Comparison of ENCODE assay signal across 16 cellular contexts in the genomic region with DNA sequence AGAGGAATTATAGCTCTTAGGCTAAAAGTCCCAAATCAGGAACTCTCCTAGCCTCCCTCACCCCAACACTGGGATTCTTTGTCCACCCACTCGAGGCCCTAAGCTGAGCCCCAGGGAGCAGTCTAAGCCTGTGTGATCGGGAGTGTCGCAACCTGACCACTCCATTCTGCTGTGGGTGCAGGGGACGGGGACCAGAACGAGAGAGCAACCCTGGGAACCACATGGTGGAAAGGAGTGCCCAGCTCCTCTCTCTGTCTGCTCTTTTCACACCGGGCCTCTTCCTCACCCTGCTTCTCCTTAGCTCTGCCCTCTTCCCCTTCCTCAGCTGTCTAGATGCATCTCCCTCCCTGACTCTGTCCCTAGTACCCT. TPM values are rescaled to one million over a fixed set of nuclear protein-coding genes. Genes with fewer than 3 reads are reported as not detected.
DNase-seq lines count a peak whose midpoint lies in the region; ATAC-seq, FAIRE-seq and TF ChIP-seq lines count a peak whose summit lies in the region.
"Had no signal": no experiment of that assay in that cellular context is flagged by ENCODE, and none has a peak within 500 bp of the region (broad histone marks: within the 10 kb centered on the region; RNA-seq: fewer than 3 reads in every experiment).

No MANE protein-coding gene starts in this region.

- no peak for TF ChIP-seq RAD21 in HepG2 (CRISPR knock-in tag; IDR thresholded peaks at IDR 0.05)

- TF ChIP-seq CTCF in HepG2 (CRISPR knock-in tag; IDR thresholded peaks at IDR 0.05) (no peak), right lobe of liver (IDR thresholded peaks at IDR 0.05) (no peak), OCI-LY3 (IDR thresholded peaks at IDR 0.05; ENCODE audit: low read depth, low read length) (no peak), left lung (IDR thresholded peaks at IDR 0.05) (no peak), ovary (IDR thresholded peaks at IDR 0.05) (no peak), GM20000 (IDR thresholded peaks at IDR 0.05; ENCODE audit: extremely low read depth, missing control alignments) (no peak)

- CTCF ChIA-PET in HepG2 (lab: Yijun Ruan, JAX; ENCODE audit: low intra/inter-chr PET ratio, low total read pairs), result interaction anchor here (1.2 kb wide), 1 partner anchor 37 kb away, joined by 7 read pairs; no protein-coding TSS in a partner anchor

- H3K9me3 ChIP-seq in HepG2 (ENCODE audit: low read length) (no peaks in the 10 kb centered on the region), right lobe of liver (no peaks in the 10 kb centered on the region), OCI-LY3 (ENCODE audit: insufficient read depth, low read length) (no peaks in the 10 kb centered on the region), left lung (no peaks in the 10 kb centered on the region), ovary (no peaks in the 10 kb centered on the region)
- H3K9me3 ChIP-seq: ascending aorta, esophagus muscularis mucosa, gastroesophageal sphincter, prostate gland had no signal

- FAIRE-seq in HepG2 (lab: Jason Lieb, UNC), result no peak
- FAIRE-seq: small intestine had no signal

- peak; percentile 36 for ATAC-seq in HepG2
- no peak for ATAC-seq in right lobe of liver
- ATAC-seq in left lung, result peak; percentile 34
- ATAC-seq in HG03469 (IDR thresholded peaks at IDR 0.05; ENCODE audit: unreplicated experiment), result no peak
- ATAC-seq in GM19023 (IDR thresholded peaks at IDR 0.05; ENCODE audit: unreplicated experiment), result no peak

- H3K27me3 ChIP-seq in HepG2 (ENCODE audit: control insufficient read depth in 1 of 2, insufficient read depth in 2 of 2, low read length in 2 of 2) (peaks cover 1 to 5% of the 10 kb centered on the region in 2 experiments; a peak in 2 of 5 replicates), right lobe of liver (no peaks in the 10 kb centered on the region), OCI-LY3 (ENCODE audit: low read depth, low read length) (no peaks in the 10 kb centered on the region), left lung (no peaks in the 10 kb centered on the region), ovary (no peaks in the 10 kb centered on the region)
- H3K27me3 ChIP-seq: ascending aorta had no signal

- H3K4me2 ChIP-seq in HepG2 (ENCODE audit: low read depth, low read length) (peak overlapping the region; percentile 52; the same call in 1 of the 2 replicates), OCI-LY3 (ENCODE audit: low read length) (no peak overlapping the region)

- H3K36me3 ChIP-seq in HepG2 (replicated peaks in 1 of 2; ENCODE audit: control insufficient read depth in 1 of 2, insufficient read depth in 2 of 2, low read length in 2 of 2), result no peaks in the 10 kb centered on the region
- H3K36me3 ChIP-seq in right lobe of liver, result no peaks in the 10 kb centered on the region
- no peaks in the 10 kb centered on the region for H3K36me3 ChIP-seq in OCI-LY3 (replicated peaks; ENCODE audit: low read depth, low read length)
- H3K36me3 ChIP-seq in left lung, result no peaks in the 10 kb centered on the region
- no peaks in the 10 kb centered on the region for H3K36me3 ChIP-seq in ovary
- H3K36me3 ChIP-seq: ascending aorta, esophagus muscularis mucosa, gastroesophageal sphincter, prostate gland had no signal

- H4K20me1 ChIP-seq in HepG2 (ENCODE audit: insufficient read depth, low read length) (no peaks in the 10 kb centered on the region), OCI-LY3 (ENCODE audit: insufficient read depth, low read length) (no peaks in the 10 kb centered on the region)

- DNase-seq in HepG2 (ENCODE audit: low spot score) (no peak), right lobe of liver (no peak), left lung (no peak), ovary (no peak), GM20000 (ENCODE audit: low spot score) (no peak)

- intact Hi-C loops in HepG2 (cut with micrococcal nuclease; ENCODE audit: unreplicated experiment), result loop anchor here (5.0 kb wide), 1 partner anchor 915 kb away; no protein-coding TSS in a partner anchor
- intact Hi-C loops in right lobe of liver (cut with DNase I), result no loop called here
- intact Hi-C loops in left lung (cut with DNase I), result no loop called here
- intact Hi-C loops in ovary (cut with DNase I), result no loop called here

- H3K4me1 ChIP-seq in HepG2 (ENCODE audit: insufficient read depth, low read length) (peaks cover 41% of the 10 kb centered on the region), right lobe of liver (no peaks in the 10 kb centered on the region), OCI-LY3 (ENCODE audit: low read length) (no peaks in the 10 kb centered on the region), left lung (peaks cover 0 to 18% of the 10 kb centered on the region in 2 donors), ovary (ENCODE audit: insufficient read depth) (no peaks in the 10 kb centered on the region)
- H3K4me1 ChIP-seq: ascending aorta, esophagus muscularis mucosa, gastroesophageal sphincter, prostate gland had no signal

- H3K27ac ChIP-seq in HepG2 (ENCODE audit: extremely low read length, insufficient read depth, low read length), result no peak overlapping the region
- H3K27ac ChIP-seq in right lobe of liver, result no peak overlapping the region
- H3K27ac ChIP-seq in OCI-LY3 (ENCODE audit: low read length), result no peak overlapping the region
- H3K27ac ChIP-seq in left lung, result no peak overlapping the region
- no peak overlapping the region for H3K27ac ChIP-seq in ovary
- H3K27ac ChIP-seq: ascending aorta, esophagus muscularis mucosa, gastroesophageal sphincter, prostate gland had no signal

- in situ Hi-C loops in HepG2 (cut with HindIII; ENCODE audit: extremely low pct_ligation_motif_present, low pct_unique_long_range_greater_than_20kb), result no loop called here

- H3K9ac ChIP-seq in HepG2 (ENCODE audit: insufficient read depth, low read depth, low read length), result peak overlapping the region; percentile 13; the same call in 1 of the 2 replicates
- H3K9ac ChIP-seq in OCI-LY3 (ENCODE audit: low read length), result no peak overlapping the region

- WGBS in HepG2 (ENCODE audit: low lambda C conversion rate), result 3% methylated on average over 5 of the region's 6 CpGs
- 32% methylated on average over 4 of the region's 6 CpGs for WGBS in right lobe of liver (ENCODE audit: insufficient coverage, low coverage, low lambda C conversion rate, missing lambda C conversion rate)
- 53 to 65% (median 56%) methylated on average over 6 of the region's 6 CpGs for WGBS in ovary, 3 donors

- no peak for TF ChIP-seq POLR2A in HepG2 (IDR thresholded peaks at IDR 0.05; ENCODE audit: insufficient read depth in 1 of 2, low read depth in 2 of 2, low read length in 2 of 2)
- TF ChIP-seq POLR2A in right lobe of liver (IDR thresholded peaks at IDR 0.05), result no peak
- no peak for TF ChIP-seq POLR2A in ovary (IDR thresholded peaks at IDR 0.05)

- BruUV-seq in HepG2 (replicated peaks; lab: Mats Ljungman, UMichigan), result no TSS peak

- TF ChIP-seq EP300 in HepG2 (IDR thresholded peaks at IDR 0.05; ENCODE audit: low read depth in 2 of 2, low read length in 2 of 2) (no peak), HepG2 (CRISPR knock-in tag; IDR thresholded peaks at IDR 0.05; ENCODE audit: borderline replicate concordance) (no peak), ovary (IDR thresholded peaks at IDR 0.05) (no peak)

- POLR2A ChIA-PET in HepG2 (lab: Yijun Ruan, JAX), result interaction anchor here (0.6 to 1.6 kb wide), 4 partner anchors 9 to 53 kb away, joined by 3 to 4 read pairs (median 3); partner anchors contain the start of gene MRPS15

- no peak overlapping the region for H2AFZ ChIP-seq in HepG2 (ENCODE audit: low read length)
- H2AFZ ChIP-seq in OCI-LY3 (ENCODE audit: low read depth, low read length), result peak overlapping the region; percentile 1; the same call in 1 of the 2 replicates

- H3K4me3 ChIP-seq in HepG2 (replicated peaks in 1 of 3; ENCODE audit: insufficient read depth in 1 of 3, low read depth in 2 of 3, low read length in 3 of 3) (peak overlapping the region in 1 of 3 experiments; percentile 23; a peak in 1 of 6 replicates), right lobe of liver (no peak overlapping the region), OCI-LY3 (ENCODE audit: low read length) (no peak overlapping the region), left lung (no peak overlapping the region), ovary (no peak overlapping the region)
- H3K4me3 ChIP-seq: ascending aorta, esophagus muscularis mucosa, gastroesophageal sphincter, prostate gland had no signal

- H3K79me2 ChIP-seq in HepG2 (ENCODE audit: insufficient read depth, low read length) (no peaks in the 10 kb centered on the region), OCI-LY3 (ENCODE audit: low read length) (no peaks in the 10 kb centered on the region)

RNA-seq across cellular contexts. Expression of gene CSF3R, which starts 34.3 kb away (rescaled TPM):
- total RNA-seq in HepG2 (2016; rRNA removed; fragmentation: Illumina TruSeq; extraction: Trizol) (3.5 and 11.9 TPM in 2 replicates), right lobe of liver (10 to 100 TPM in 3 of 6 experiments, 1 to 10 TPM in 3; 4.1 to 14.0 (median 9.5) TPM), left lung (100 to 1,000 TPM in 1 of 2 donors, 10 to 100 TPM in 1; 63.8 to 334 TPM), ovary (1 to 10 TPM; 2.2 to 5.7 (median 4.8) TPM)
- total RNA-seq in HepG2 (2016; cell fraction: cytosol; rRNA removed; fragmentation: Illumina TruSeq; extraction: Trizol; ENCODE audit: low read depth), result 2.8 and 3.1 TPM in 2 replicates
- total RNA-seq in HepG2 (2016; cell fraction: insoluble cytoplasmic fraction; rRNA removed; fragmentation: Illumina TruSeq; extraction: Trizol), result 3.2 and 11.8 TPM in 2 replicates
- total RNA-seq in HepG2 (2016; cell fraction: membrane; rRNA removed; fragmentation: Illumina TruSeq; extraction: Trizol), result 5.6 and 6.3 TPM in 2 replicates
- 17.4 and 18.5 TPM in 2 replicates for total RNA-seq in HepG2 (2016; cell fraction: nucleus; rRNA removed; fragmentation: Illumina TruSeq; extraction: Trizol)
- polyA plus RNA-seq in HepG2 (2011; rRNA removed) (28.8 and 45.4 TPM in 2 replicates), ovary (1 to 10 TPM; 1.9 to 4.3 TPM)
- polyA plus RNA-seq in HepG2 (2011; cell fraction: cytosol; rRNA removed), result 14.7 and 16.4 TPM in 2 replicates
- polyA plus RNA-seq in HepG2 (2011; cell fraction: nucleus; rRNA removed), result 91.0 and 108 TPM in 2 replicates
- 30.0 and 40.7 TPM in 2 replicates for polyA plus RNA-seq in HepG2 (2012)
- polyA plus RNA-seq in HepG2 (2016; cell fraction: cytosol; fragmentation: Illumina TruSeq; extraction: Trizol; ENCODE audit: low read depth), result 2.0 and 2.5 TPM in 2 replicates
- 5.0 and 5.6 TPM in 2 replicates for polyA plus RNA-seq in HepG2 (2016; cell fraction: insoluble cytoplasmic fraction; fragmentation: Illumina TruSeq; extraction: Trizol; ENCODE audit: low read depth)
- polyA plus RNA-seq in HepG2 (2016; cell fraction: membrane; fragmentation: Illumina TruSeq; extraction: Trizol; ENCODE audit: low read depth), result 5.1 and 5.2 TPM in 2 replicates
- polyA plus RNA-seq in HepG2 (2016; cell fraction: nucleus; fragmentation: Illumina TruSeq; extraction: Trizol; ENCODE audit: insufficient read depth, low read depth), result 40.8 and 46.3 TPM in 2 replicates
- 1.5 and 20.2 TPM in 2 replicates for polyA minus RNA-seq in HepG2 (2011; rRNA and poly(A)+ RNA removed; ENCODE audit: low replicate concordance)
- polyA minus RNA-seq in HepG2 (2011; cell fraction: cytosol; rRNA and poly(A)+ RNA removed), result 6.9 and 10.3 TPM in 2 replicates
- polyA minus RNA-seq in HepG2 (2011; cell fraction: nucleus; rRNA and poly(A)+ RNA removed), result 28.3 and 40.9 TPM in 2 replicates
- total RNA-seq: activated T-cell treated with anti-CD3 and anti-CD28 coated beads, Interleukin-2, amount 50 U/mL, for 4 hours; kidney epithelial cell; SK-MEL-5 had no signal

RNA-seq across cellular contexts. Expression of gene MRPS15, which starts 52.8 kb away (rescaled TPM):
- 113 and 137 TPM in 2 replicates for total RNA-seq in HepG2 (2016; rRNA removed; fragmentation: Illumina TruSeq; extraction: Trizol)
- 206 and 254 TPM in 2 replicates for total RNA-seq in HepG2 (2016; cell fraction: cytosol; rRNA removed; fragmentation: Illumina TruSeq; extraction: Trizol; ENCODE audit: low read depth)
- 122 and 135 TPM in 2 replicates for total RNA-seq in HepG2 (2016; cell fraction: insoluble cytoplasmic fraction; rRNA removed; fragmentation: Illumina TruSeq; extraction: Trizol)
- total RNA-seq in HepG2 (2016; cell fraction: membrane; rRNA removed; fragmentation: Illumina TruSeq; extraction: Trizol), result 170 and 207 TPM in 2 replicates
- total RNA-seq in HepG2 (2016; cell fraction: nucleus; rRNA removed; fragmentation: Illumina TruSeq; extraction: Trizol), result 55.2 and 55.8 TPM in 2 replicates
- polyA plus RNA-seq in HepG2 (2011; rRNA removed), result 53.3 and 59.0 TPM in 2 replicates
- 63.3 and 64.9 TPM in 2 replicates for polyA plus RNA-seq in HepG2 (2011; cell fraction: cytosol; rRNA removed)
- 32.6 and 45.2 TPM in 2 replicates for polyA plus RNA-seq in HepG2 (2011; cell fraction: nucleus; rRNA removed)
- polyA plus RNA-seq in HepG2 (2012), result 46.7 and 60.7 TPM in 2 replicates
- 258 and 349 TPM in 2 replicates for polyA plus RNA-seq in HepG2 (2016; cell fraction: cytosol; fragmentation: Illumina TruSeq; extraction: Trizol; ENCODE audit: low read depth)
- polyA plus RNA-seq in HepG2 (2016; cell fraction: insoluble cytoplasmic fraction; fragmentation: Illumina TruSeq; extraction: Trizol; ENCODE audit: low read depth), result 167 TPM in 2 replicates
- polyA plus RNA-seq in HepG2 (2016; cell fraction: membrane; fragmentation: Illumina TruSeq; extraction: Trizol; ENCODE audit: low read depth), result 198 and 246 TPM in 2 replicates
- 109 and 110 TPM in 2 replicates for polyA plus RNA-seq in HepG2 (2016; cell fraction: nucleus; fragmentation: Illumina TruSeq; extraction: Trizol; ENCODE audit: insufficient read depth, low read depth)
- polyA minus RNA-seq in HepG2 (2011; rRNA and poly(A)+ RNA removed; ENCODE audit: low replicate concordance), result 12.8 and 22.8 TPM in 2 replicates
- polyA minus RNA-seq in HepG2 (2011; cell fraction: cytosol; rRNA and poly(A)+ RNA removed), result 16.6 and 17.9 TPM in 2 replicates
- polyA minus RNA-seq in HepG2 (2011; cell fraction: nucleus; rRNA and poly(A)+ RNA removed), result 21.8 and 27.1 TPM in 2 replicates
- 10 to 100 TPM; 44.9 to 63.6 (median 55.1) TPM for total RNA-seq in right lobe of liver
- 10 to 100 TPM; 62.7 to 84.2 TPM for total RNA-seq in left lung
- 10 to 100 TPM; 30.9 to 48.8 (median 37.8) TPM for total RNA-seq in ovary
- polyA plus RNA-seq in ovary, result 10 to 100 TPM; 52.1 to 83.5 TPM

Comparison
In these comparisons a context has a peak if more than half of its experiments do, and no peak if none do; other contexts are left out.
1. ATAC-seq: peak in HepG2 (single experiment) and left lung (single experiment); none in right lobe of liver (0 of 4), HG03469 (single experiment) and GM19023 (single experiment).